ENCODE assay signal across 1 cellular context in genomic region chr3:119296723-119297122, GRCh38.
TF ChIP-seq lines count a peak whose summit lies in the region.

No MANE protein-coding gene starts in this region.

TF ChIP-seq in GM12878, 131 proteins besides CTCF, POLR2A, EP300 and RAD21:
- TF ChIP-seq SREBF1 (IDR thresholded peaks at IDR 0.05; ENCODE audit: low read length) (no peak), ZBTB33 (IDR thresholded peaks at IDR 0.05) (no peak), ZNF274 (IDR thresholded peaks at IDR 0.05; ENCODE audit: insufficient read depth, insufficient read length) (no peak), CREB1 (IDR thresholded peaks at IDR 0.05; ENCODE audit: low read depth) (no peak), SUPT20H (IDR thresholded peaks at IDR 0.05; ENCODE audit: borderline replicate concordance, control insufficient read depth, low read depth, low read length) (no peak), CBX3 (IDR thresholded peaks at IDR 0.05; ENCODE audit: borderline replicate concordance, low read depth) (no peak), CEBPB (IDR thresholded peaks at IDR 0.05; ENCODE audit: borderline replicate concordance in 1 of 2, low read depth in 2 of 2, low read length in 2 of 2) (no peak), ZSCAN29 (IDR thresholded peaks at IDR 0.05) (no peak), MEF2B (IDR thresholded peaks at IDR 0.05; ENCODE audit: partially characterized antibody, poor library complexity, severe bottlenecking) (no peak), WRNIP1 (IDR thresholded peaks at IDR 0.05; ENCODE audit: borderline replicate concordance, low read depth, low read length) (no peak), KLF5 (IDR thresholded peaks at IDR 0.05; ENCODE audit: partially characterized antibody) (no peak), ZNF384 (IDR thresholded peaks at IDR 0.05; ENCODE audit: borderline replicate concordance, low read depth, low read length) (no peak), GATAD2B (conservative IDR thresholded peaks at IDR 0.05; ENCODE audit: low read depth) (no peak), SIX5 (IDR thresholded peaks at IDR 0.05; ENCODE audit: low read depth, low read length, severe bottlenecking) (no peak), SMC3 (IDR thresholded peaks at IDR 0.05; ENCODE audit: borderline replicate concordance, low read length) (no peak), KAT2A (conservative IDR thresholded peaks at IDR 0.05; ENCODE audit: control insufficient read depth, low read depth, low read length) (no peak)
- TF ChIP-seq, protein P1, sequence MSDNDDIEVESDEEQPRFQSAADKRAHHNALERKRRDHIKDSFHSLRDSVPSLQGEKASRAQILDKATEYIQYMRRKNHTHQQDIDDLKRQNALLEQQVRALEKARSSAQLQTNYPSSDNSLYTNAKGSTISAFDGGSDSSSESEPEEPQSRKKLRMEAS (IDR thresholded peaks at IDR 0.05; ENCODE audit: low read depth, low read length), result no peak
- TF ChIP-seq, protein P2, sequence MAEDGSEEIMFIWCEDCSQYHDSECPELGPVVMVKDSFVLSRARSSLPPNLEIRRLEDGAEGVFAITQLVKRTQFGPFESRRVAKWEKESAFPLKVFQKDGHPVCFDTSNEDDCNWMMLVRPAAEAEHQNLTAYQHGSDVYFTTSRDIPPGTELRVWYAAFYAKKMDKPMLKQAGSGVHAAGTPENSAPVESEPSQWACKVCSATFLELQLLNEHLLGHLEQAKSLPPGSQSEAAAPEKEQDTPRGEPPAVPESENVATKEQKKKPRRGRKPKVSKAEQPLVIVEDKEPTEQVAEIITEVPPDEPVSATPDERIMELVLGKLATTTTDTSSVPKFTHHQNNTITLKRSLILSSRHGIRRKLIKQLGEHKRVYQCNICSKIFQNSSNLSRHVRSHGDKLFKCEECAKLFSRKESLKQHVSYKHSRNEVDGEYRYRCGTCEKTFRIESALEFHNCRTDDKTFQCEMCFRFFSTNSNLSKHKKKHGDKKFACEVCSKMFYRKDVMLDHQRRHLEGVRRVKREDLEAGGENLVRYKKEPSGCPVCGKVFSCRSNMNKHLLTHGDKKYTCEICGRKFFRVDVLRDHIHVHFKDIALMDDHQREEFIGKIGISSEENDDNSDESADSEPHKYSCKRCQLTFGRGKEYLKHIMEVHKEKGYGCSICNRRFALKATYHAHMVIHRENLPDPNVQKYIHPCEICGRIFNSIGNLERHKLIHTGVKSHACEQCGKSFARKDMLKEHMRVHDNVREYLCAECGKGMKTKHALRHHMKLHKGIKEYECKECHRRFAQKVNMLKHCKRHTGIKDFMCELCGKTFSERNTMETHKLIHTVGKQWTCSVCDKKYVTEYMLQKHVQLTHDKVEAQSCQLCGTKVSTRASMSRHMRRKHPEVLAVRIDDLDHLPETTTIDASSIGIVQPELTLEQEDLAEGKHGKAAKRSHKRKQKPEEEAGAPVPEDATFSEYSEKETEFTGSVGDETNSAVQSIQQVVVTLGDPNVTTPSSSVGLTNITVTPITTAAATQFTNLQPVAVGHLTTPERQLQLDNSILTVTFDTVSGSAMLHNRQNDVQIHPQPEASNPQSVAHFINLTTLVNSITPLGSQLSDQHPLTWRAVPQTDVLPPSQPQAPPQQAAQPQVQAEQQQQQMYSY (CRISPR knock-in tag; IDR thresholded peaks at IDR 0.05), result no peak
- TF ChIP-seq, protein P3, sequence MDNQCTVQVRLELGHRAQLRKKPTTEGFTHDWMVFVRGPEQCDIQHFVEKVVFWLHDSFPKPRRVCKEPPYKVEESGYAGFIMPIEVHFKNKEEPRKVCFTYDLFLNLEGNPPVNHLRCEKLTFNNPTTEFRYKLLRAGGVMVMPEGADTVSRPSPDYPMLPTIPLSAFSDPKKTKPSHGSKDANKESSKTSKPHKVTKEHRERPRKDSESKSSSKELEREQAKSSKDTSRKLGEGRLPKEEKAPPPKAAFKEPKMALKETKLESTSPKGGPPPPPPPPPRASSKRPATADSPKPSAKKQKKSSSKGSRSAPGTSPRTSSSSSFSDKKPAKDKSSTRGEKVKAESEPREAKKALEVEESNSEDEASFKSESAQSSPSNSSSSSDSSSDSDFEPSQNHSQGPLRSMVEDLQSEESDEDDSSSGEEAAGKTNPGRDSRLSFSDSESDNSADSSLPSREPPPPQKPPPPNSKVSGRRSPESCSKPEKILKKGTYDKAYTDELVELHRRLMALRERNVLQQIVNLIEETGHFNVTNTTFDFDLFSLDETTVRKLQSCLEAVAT (IDR thresholded peaks at IDR 0.05), result no peak
- TF ChIP-seq, protein P4, sequence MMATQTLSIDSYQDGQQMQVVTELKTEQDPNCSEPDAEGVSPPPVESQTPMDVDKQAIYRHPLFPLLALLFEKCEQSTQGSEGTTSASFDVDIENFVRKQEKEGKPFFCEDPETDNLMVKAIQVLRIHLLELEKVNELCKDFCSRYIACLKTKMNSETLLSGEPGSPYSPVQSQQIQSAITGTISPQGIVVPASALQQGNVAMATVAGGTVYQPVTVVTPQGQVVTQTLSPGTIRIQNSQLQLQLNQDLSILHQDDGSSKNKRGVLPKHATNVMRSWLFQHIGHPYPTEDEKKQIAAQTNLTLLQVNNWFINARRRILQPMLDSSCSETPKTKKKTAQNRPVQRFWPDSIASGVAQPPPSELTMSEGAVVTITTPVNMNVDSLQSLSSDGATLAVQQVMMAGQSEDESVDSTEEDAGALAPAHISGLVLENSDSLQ (IDR thresholded peaks at IDR 0.05), result no peak
